Comparison of ENCODE assay signal across 8 cellular contexts in the genomic region with DNA sequence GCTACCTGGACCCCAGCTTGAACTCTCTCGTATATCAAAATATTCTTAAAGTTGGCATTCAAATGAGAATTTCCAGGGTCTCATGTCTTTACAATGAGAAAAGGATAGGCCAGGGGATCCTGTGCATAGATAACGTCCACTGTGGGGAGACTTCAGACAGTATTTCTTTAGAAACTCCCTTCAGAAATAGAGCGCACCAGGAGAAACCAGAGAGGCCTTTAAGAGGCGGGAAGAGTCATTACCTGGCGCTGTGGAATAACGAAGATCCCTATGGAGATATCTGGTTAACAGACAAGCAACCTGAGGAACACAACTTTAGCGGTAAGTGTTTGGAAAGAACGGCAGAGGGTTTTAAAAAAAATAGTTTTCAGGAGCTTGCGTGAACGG. TPM values are rescaled to one million over a fixed set of nuclear protein-coding genes. Genes with fewer than 3 reads are reported as not detected.
DNase-seq lines count a peak whose midpoint lies in the region; ATAC-seq, FAIRE-seq and TF ChIP-seq lines count a peak whose summit lies in the region.

No MANE protein-coding gene starts in this region.

- H3K4me3 ChIP-seq in K562 (no peak overlapping the region), tibial nerve (peak overlapping the region; percentile 31 to 58 (median 45))

- peaks cover 0 to 3% of the 10 kb centered on the region in 2 experiments; a peak in 1 of 5 replicates for H3K4me1 ChIP-seq in K562 (replicated peaks in 1 of 2; ENCODE audit: control insufficient read depth in 2 of 2, insufficient read depth in 2 of 2, low read length in 2 of 2)
- no peaks in the 10 kb centered on the region for H3K4me1 ChIP-seq in tibial nerve

- H3K9ac ChIP-seq in K562 (ENCODE audit: insufficient read depth in 1 of 2, low read depth in 2 of 2, low read length in 2 of 2) = no peak overlapping the region

- H3K9me1 ChIP-seq in K562 (ENCODE audit: control insufficient read depth, insufficient read depth, low read length) = no peaks in the 10 kb centered on the region

- H3K9me3 ChIP-seq in K562 (replicated peaks; ENCODE audit: control insufficient read depth, insufficient read depth, low read depth, low read length) (no peaks in the 10 kb centered on the region), tibial nerve (no peaks in the 10 kb centered on the region)

- peak; percentile 10 for ATAC-seq in GM19463 (IDR thresholded peaks at IDR 0.05; ENCODE audit: unreplicated experiment)
- peak; percentile 23 for ATAC-seq in HG03571 (IDR thresholded peaks at IDR 0.05; ENCODE audit: unreplicated experiment)
- no peak for ATAC-seq in K562
- peak; percentile 67 for ATAC-seq in left lobe of liver
- ATAC-seq in HG03521 (IDR thresholded peaks at IDR 0.05; ENCODE audit: unreplicated experiment) = no peak

- H3K27ac ChIP-seq in K562 (ENCODE audit: extremely low read depth, low read depth, low read length) (no peak overlapping the region), tibial nerve (peak overlapping the region in 3 of 4 donors; percentile 68 to 80 (median 71))

- H4K20me1 ChIP-seq in K562 (replicated peaks; ENCODE audit: control insufficient read depth, insufficient read depth, low read length) = no peaks in the 10 kb centered on the region

- intact Hi-C loops in K562 (cut with micrococcal nuclease) = no loop called here

- BruUV-seq in K562 (replicated peaks; lab: Mats Ljungman, UMichigan) = no TSS peak

- peak; percentile 13 for DNase-seq in COLO668 (lab: John Stamatoyannopoulos, UW; ENCODE audit: unreplicated experiment)
- DNase-seq in K562 (ENCODE audit: extremely low read depth in 1 of 4, low spot score in 3 of 4) = no peak
- DNase-seq in left lobe of liver (ENCODE audit: low spot score) = no peak
- no peak for DNase-seq in tibial nerve (ENCODE audit: low spot score in 2 of 2)
- no peak for DNase-seq in NCI-H82 (lab: John Stamatoyannopoulos, UW)

- 5% methylated on average over 9 of the region's 10 CpGs for WGBS in K562 (ENCODE audit: insufficient coverage, low coverage, missing lambda C conversion rate)
- 2 to 37% methylated on average over 10 of the region's 10 CpGs for WGBS in tibial nerve, 2 donors

- no peak for TF ChIP-seq RAD21 in K562 (CRISPR knock-in tag; conservative IDR thresholded peaks at IDR 0.05 in 1 of 2, IDR thresholded peaks at IDR 0.05 in 1 of 2)

- H2AFZ ChIP-seq in K562 (ENCODE audit: low read depth, low read length) = 0 out of 2 replicates have a peak overlapping the region, but pooled peaks have one; percentile 62

- POLR2A ChIA-PET in K562 (lab: Yijun Ruan, JAX) = no interaction called here

- CTCF ChIA-PET in K562 (lab: Yijun Ruan, JAX; ENCODE audit: low intra/inter-chr PET ratio) = no interaction called here

- TF ChIP-seq CTCF in K562 (IDR thresholded peaks at IDR 0.05 in 2 of 3, conservative IDR thresholded peaks at IDR 0.05 in 1 of 3; ENCODE audit: insufficient read depth in 2 of 3, low read depth in 1 of 3, low read length in 3 of 3) (no peak), tibial nerve (IDR thresholded peaks at IDR 0.05) (no peak)

- in situ Hi-C loops in K562 (cut with MboI) = no loop called here

- no peak for TF ChIP-seq EP300 in K562 (IDR thresholded peaks at IDR 0.05; ENCODE audit: low read length)
- TF ChIP-seq EP300 in tibial nerve (IDR thresholded peaks at IDR 0.05) = no peak

- H3K4me2 ChIP-seq in K562 (ENCODE audit: insufficient read depth, low read length) = peak overlapping the region; percentile 21; the same call in 1 of the 2 replicates

- no peaks in the 10 kb centered on the region for H3K79me2 ChIP-seq in K562 (ENCODE audit: control insufficient read depth, insufficient read depth, low read length)

- no peaks in the 10 kb centered on the region for H3K27me3 ChIP-seq in K562 (ENCODE audit: control insufficient read depth in 2 of 2, insufficient read depth in 2 of 2, low read length in 2 of 2)
- H3K27me3 ChIP-seq in tibial nerve = peaks cover 0 to 18% of the 10 kb centered on the region in 2 donors

- H3K36me3 ChIP-seq in K562 (ENCODE audit: control insufficient read depth, insufficient read depth, low read length) (no peaks in the 10 kb centered on the region), tibial nerve (no peaks in the 10 kb centered on the region)

- no peak for FAIRE-seq in K562 (lab: Jason Lieb, UNC)

- TF ChIP-seq POLR2A in K562 (conservative IDR thresholded peaks at IDR 0.05) (no peak), tibial nerve (IDR thresholded peaks at IDR 0.05) (no peak)

TF ChIP-seq in K562, 482 proteins besides CTCF, POLR2A, EP300 and RAD21:
- TF ChIP-seq PYGO2 (tag; IDR thresholded peaks at IDR 0.05) (no peak), ZNF354B (CRISPR knock-in tag; IDR thresholded peaks at IDR 0.05) (no peak), PTRF (tag; IDR thresholded peaks at IDR 0.05) (no peak), NR4A1 (CRISPR knock-in tag; IDR thresholded peaks at IDR 0.05) (no peak), NR4A1 (tag; IDR thresholded peaks at IDR 0.05) (no peak)

RNA-seq across cellular contexts. Expression of a gene that starts 0.6 kb away (rescaled TPM):
- total RNA-seq in K562 (2011; cell fraction: chromatin; rRNA removed; ENCODE audit: low replicate concordance) = 0.32 TPM in 1 of 2 replicates, not detected in the other
- total RNA-seq in K562 (2011; cell fraction: nucleolus; rRNA removed) = not detected in 2 replicates
- not detected in 2 replicates for total RNA-seq in K562 (2011; cell fraction: nucleoplasm; rRNA removed)
- total RNA-seq in K562 (2014; rRNA removed) (0.04 TPM in 1 of 2 replicates, not detected in the other), K562 (2014; rRNA removed; fragmentation: Illumina TruSeq; extraction: Trizol) (0.07 and 0.16 TPM in 2 replicates), K562 (2015; rRNA removed; fragmentation: Illumina TruSeq; extraction: Trizol) (0.26 and 0.40 TPM in 2 replicates), K562 (2021) (0.09 and 0.13 TPM in 2 replicates), left lobe of liver (0.60 TPM), tibial nerve (1 to 10 TPM; 3.5 to 9.6 (median 5.6) TPM)
- polyA plus RNA-seq in K562 (2011; rRNA removed) (0.14 TPM in 1 of 2 replicates, not detected in the other), K562 (2014; fragmentation: Illumina TruSeq; extraction: Trizol) (0.09 and 0.15 TPM in 2 replicates), K562 (2014; fragmentation: Nextera tagmentation; extraction: Ambion mirVana) (under 1 TPM; 0.03 to 0.14 TPM), K562 (2014; rRNA removed) (0.11 and 0.19 TPM in 2 replicates)
- polyA plus RNA-seq in K562 (2011; cell fraction: cytosol; rRNA removed) = not detected in 2 replicates
- polyA plus RNA-seq in K562 (2011; cell fraction: nucleus; rRNA removed) = 0.04 TPM in 1 of 2 replicates, not detected in the other
- polyA plus RNA-seq in K562 (2012) = 0.18 and 0.37 TPM in 2 replicates
- polyA minus RNA-seq in K562 (2011; rRNA and poly(A)+ RNA removed) = not detected in 2 replicates
- polyA minus RNA-seq in K562 (2011; cell fraction: cytosol; rRNA and poly(A)+ RNA removed) = not detected in 2 replicates
- polyA minus RNA-seq in K562 (2011; cell fraction: nucleus; rRNA and poly(A)+ RNA removed) = not detected in 2 replicates

Comparison
In these comparisons a context has a peak if more than half of its experiments do, and no peak if none do; other contexts are left out.
1. ATAC-seq: peak in GM19463 (single experiment), HG03571 (single experiment) and left lobe of liver (single experiment); none in K562 (single experiment) and HG03521 (single experiment).